Comparison of ENCODE assay signal across 14 cellular contexts in genomic region chr5:128021411-128021810, GRCh38.
DNase-seq lines count a peak whose midpoint lies in the region; ATAC-seq lines count a peak whose summit lies in the region.
"Had no signal": no experiment of that assay in that cellular context is flagged by ENCODE, and none has a peak within 500 bp of the region (broad histone marks: within the 10 kb centered on the region; RNA-seq: fewer than 3 reads in every experiment).

No MANE protein-coding gene starts in this region.

- peaks cover 6% of the 10 kb centered on the region for H3K36me3 ChIP-seq in adipocyte (ENCODE audit: control insufficient read depth, insufficient read depth, low read length, severe bottlenecking)
- H3K36me3 ChIP-seq: BLaER1, HAP-1 had no signal

- peak; percentile 23 for DNase-seq in EL
- DNase-seq in adipocyte (ENCODE audit: low read depth): peak; percentile 55
- peak; percentile 44 for DNase-seq in fibroblast of gingiva (ENCODE audit: low read depth)
- peak; percentile 49 for DNase-seq in iris pigment epithelial cell (ENCODE audit: low read depth)
- DNase-seq in NCI-H2107 (lab: John Stamatoyannopoulos, UW): no peak
- no peak for DNase-seq in cerebellar cortex (ENCODE audit: low spot score)
- DNase-seq in caudate nucleus (lab: John Stamatoyannopoulos, UW): no peak
- DNase-seq: 8988T; AML-193; CD8-positive, alpha-beta memory T cell; DMS53 had no signal

- H3K9me3 ChIP-seq in adipocyte (ENCODE audit: control insufficient read depth, low read length): peaks cover 6% of the 10 kb centered on the region
- H3K9me3 ChIP-seq: BLaER1, HAP-1 had no signal

- no peaks in the 10 kb centered on the region for H3K4me1 ChIP-seq in adipocyte (ENCODE audit: control insufficient read depth, insufficient read depth, low read length)
- H3K4me1 ChIP-seq: HAP-1 had no signal

- no peak overlapping the region for H3K27ac ChIP-seq in caudate nucleus (ENCODE audit: low read depth, low read length)
- H3K27ac ChIP-seq: BLaER1 had no signal

- no peak for ATAC-seq in HG02642 (IDR thresholded peaks at IDR 0.05; ENCODE audit: poor library complexity, unreplicated experiment)

- H3K27me3 ChIP-seq in adipocyte (replicated peaks; ENCODE audit: control insufficient read depth, insufficient read depth, low read length): no peaks in the 10 kb centered on the region
- H3K27me3 ChIP-seq: BLaER1 had no signal

- no peak overlapping the region for H3K9ac ChIP-seq in adipocyte (ENCODE audit: low read length)
- H3K9ac ChIP-seq: BLaER1 had no signal

- H3K4me3 ChIP-seq in adipocyte (ENCODE audit: low read length): no peak overlapping the region
- H3K4me3 ChIP-seq: BLaER1, HAP-1 had no signal

Comparison
In these comparisons a context has a peak if more than half of its experiments do, and no peak if none do; other contexts are left out.
1. DNase-seq: peak in EL (single experiment), adipocyte (single experiment), fibroblast of gingiva (single experiment) and iris pigment epithelial cell (single experiment); none in NCI-H2107 (single experiment), cerebellar cortex (single experiment) and caudate nucleus (0 of 61).